ENCODE assay signal across 21 cellular contexts in the genomic region with DNA sequence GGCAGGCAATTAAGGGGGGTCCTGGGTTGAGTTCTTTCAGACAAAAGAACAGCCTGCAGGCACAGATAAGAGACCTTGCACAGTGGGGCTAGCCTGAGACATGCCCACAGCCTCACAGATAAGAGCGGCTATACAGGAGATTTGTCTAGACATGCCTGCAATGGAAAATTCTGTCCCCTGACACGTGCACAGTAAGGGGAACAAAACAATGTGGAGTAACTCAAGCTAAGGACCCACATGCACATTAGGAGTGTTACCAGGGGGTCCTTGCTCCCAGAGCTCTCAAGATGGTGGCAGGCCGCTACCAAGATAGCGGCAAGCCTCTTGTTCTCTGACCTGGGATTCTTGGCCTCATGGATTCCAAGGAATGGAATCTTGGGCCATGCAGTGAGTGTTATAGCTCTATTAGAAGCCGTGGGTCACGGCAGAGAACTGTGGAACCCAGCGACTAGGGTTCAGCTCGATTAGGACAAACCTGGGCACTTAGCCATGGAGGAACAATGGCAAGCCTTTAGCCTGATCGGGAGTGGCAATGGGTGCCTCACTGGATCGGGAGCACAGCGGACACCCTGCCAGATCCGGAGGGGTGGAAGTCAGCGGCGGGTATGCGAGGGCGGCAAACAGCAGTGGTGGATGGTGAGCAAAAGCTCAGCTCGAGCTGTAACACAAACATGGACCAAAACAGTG.
A peak's percentile ranks its signal among the peaks of the same experiment; 100 is the strongest.
DNase-seq lines count a peak whose midpoint lies in the region; ATAC-seq and TF ChIP-seq lines count a peak whose summit lies in the region.
"Had no signal": no experiment of that assay in that cellular context is flagged by ENCODE, and none has a peak within 500 bp of the region (broad histone marks: within the 10 kb centered on the region; RNA-seq: fewer than 3 reads in every experiment).

No MANE protein-coding gene starts in this region.

- no peaks in the 10 kb centered on the region for H3K9me3 ChIP-seq in cardiac muscle cell (ENCODE audit: low read depth)
- peaks cover 0 to 16% (median 0%) of the 10 kb centered on the region in 4 donors for H3K9me3 ChIP-seq in tibial nerve
- H3K9me3 ChIP-seq: ascending aorta had no signal

- DNase-seq in cardiac muscle cell (ENCODE audit: low read depth in 1 of 2, low spot score in 1 of 2) (peak in 1 of 2 donors; percentile 29), Right ventricle myocardium superior (no peak), astrocyte of the hippocampus (ENCODE audit: low read depth, low spot score) (peak; percentile 42), glutamatergic neuron (no peak), tibial nerve (ENCODE audit: low spot score in 2 of 2) (no peak), HFFc6 (no peak), Ammon's horn (ENCODE audit: low spot score) (no peak)
- DNase-seq: CD8-positive, alpha-beta T cell; DMS79 treated with DMSO at 0.1 percent for 48 hours; H7; immature natural killer cell; NCI-H1105; NCI-H345; nephron progenitor cell; stimulated activated naive CD4-positive, alpha-beta T cell; T-helper 1 cell had no signal

- TF ChIP-seq CTCF in cardiac muscle cell (IDR thresholded peaks at IDR 0.05; ENCODE audit: low read depth, low read length) (no peak), glutamatergic neuron (IDR thresholded peaks at IDR 0.05; ENCODE audit: partially characterized antibody, unreplicated experiment) (no peak), tibial nerve (IDR thresholded peaks at IDR 0.05) (no peak), HFFc6 (IDR thresholded peaks at IDR 0.05) (no peak)

- intact Hi-C loops in Right ventricle myocardium superior (cut with DNase I) = no loop called here

- H3K27ac ChIP-seq in cardiac muscle cell (peak overlapping the region; percentile 42), tibial nerve (peak overlapping the region in 1 of 4 donors; percentile 50)
- H3K27ac ChIP-seq: ascending aorta, coronary artery, upper lobe of left lung had no signal

- H3K9me3 Mint-ChIP-seq in glutamatergic neuron (ENCODE audit: unreplicated experiment) (peaks cover 2% of the 10 kb centered on the region), HFFc6 (peaks cover 10% of the 10 kb centered on the region)

- H3K27me3 Mint-ChIP-seq in glutamatergic neuron (ENCODE audit: unreplicated experiment) = peaks cover 2% of the 10 kb centered on the region
- peaks cover 2% of the 10 kb centered on the region for H3K27me3 Mint-ChIP-seq in HFFc6 (ENCODE audit: insufficient read depth)

- H3K4me3 ChIP-seq in cardiac muscle cell (no peak overlapping the region), tibial nerve (no peak overlapping the region)
- H3K4me3 ChIP-seq: ascending aorta, coronary artery, upper lobe of left lung had no signal

- H3K4me1 ChIP-seq in cardiac muscle cell (ENCODE audit: low read depth) = peaks cover 18% of the 10 kb centered on the region
- H3K4me1 ChIP-seq in tibial nerve = no peaks in the 10 kb centered on the region
- H3K4me1 ChIP-seq: ascending aorta had no signal

- no peak for TF ChIP-seq EP300 in tibial nerve (IDR thresholded peaks at IDR 0.05)

- H3K27me3 ChIP-seq in cardiac muscle cell (no peaks in the 10 kb centered on the region), tibial nerve (no peaks in the 10 kb centered on the region)
- H3K27me3 ChIP-seq: ascending aorta, upper lobe of left lung had no signal

- H3K36me3 ChIP-seq in cardiac muscle cell (no peaks in the 10 kb centered on the region), tibial nerve (no peaks in the 10 kb centered on the region)
- H3K36me3 ChIP-seq: ascending aorta, upper lobe of left lung had no signal

- H3K36me3 Mint-ChIP-seq in glutamatergic neuron (ENCODE audit: unreplicated experiment) = peaks cover 17% of the 10 kb centered on the region
- H3K36me3 Mint-ChIP-seq in HFFc6 (ENCODE audit: low read depth) = peaks cover 16% of the 10 kb centered on the region
- H3K36me3 Mint-ChIP-seq: immature natural killer cell had no signal

- ATAC-seq in Right ventricle myocardium superior (ENCODE audit: poor library complexity) (no peak), GM21576 (IDR thresholded peaks at IDR 0.05; ENCODE audit: unreplicated experiment) (no peak)
- ATAC-seq: CD8-positive, alpha-beta T cell; esophagus mucosa had no signal

- peaks cover 27% of the 10 kb centered on the region for H3K4me1 Mint-ChIP-seq in glutamatergic neuron (ENCODE audit: low read depth, unreplicated experiment)
- H3K4me1 Mint-ChIP-seq in HFFc6 (ENCODE audit: low read depth) = peaks cover 16% of the 10 kb centered on the region

- H3K27ac Mint-ChIP-seq in glutamatergic neuron (ENCODE audit: unreplicated experiment) (peak overlapping the region; percentile 44), HFFc6 (no peak overlapping the region)
- H3K27ac Mint-ChIP-seq: CD8-positive, alpha-beta T cell; immature natural killer cell; nephron progenitor cell had no signal

- no peak for TF ChIP-seq POLR2A in tibial nerve (IDR thresholded peaks at IDR 0.05)

- H3K4me3 Mint-ChIP-seq in glutamatergic neuron (ENCODE audit: unreplicated experiment) = peak overlapping the region; percentile 58
- no peak overlapping the region for H3K4me3 Mint-ChIP-seq in HFFc6
- H3K4me3 Mint-ChIP-seq: CD8-positive, alpha-beta T cell; immature natural killer cell had no signal

- WGBS in tibial nerve, 2 donors = 58 to 80% methylated on average over 17 of the region's 17 CpGs
